In genomic region chr22:22818861-22819855, GRCh38 we compare ENCODE assay signal across 9 cellular contexts.
A peak's percentile ranks its signal among the peaks of the same experiment; 100 is the strongest.
DNase-seq lines count a peak whose midpoint lies in the region; ATAC-seq and TF ChIP-seq lines count a peak whose summit lies in the region.
"Had no signal": no experiment of that assay in that cellular context is flagged by ENCODE, and none has a peak within 500 bp of the region (broad histone marks: within the 10 kb centered on the region; RNA-seq: fewer than 3 reads in every experiment).

No MANE protein-coding gene starts in this region.

- H3K4me1 Mint-ChIP-seq in natural killer cell treated with Interleukin-12 subunit alpha and Interleukin-12 subunit beta and Interleukin-15 and Interleukin-18, amount 100 ng/mL, for 72 hours (ENCODE audit: low read depth in 2 of 2) = peaks cover 90 to 94% of the 10 kb centered on the region in 2 donors
- H3K4me1 Mint-ChIP-seq: nephron had no signal

- H3K27me3 Mint-ChIP-seq in natural killer cell treated with Interleukin-12 subunit alpha and Interleukin-12 subunit beta and Interleukin-15 and Interleukin-18, amount 100 ng/mL, for 72 hours = no peaks in the 10 kb centered on the region

- H3K9me2 ChIP-seq in SU-DHL-6 (replicated peaks; ENCODE audit: insufficient read depth, low read length) = no peaks in the 10 kb centered on the region

- ATAC-seq in GM18867 (IDR thresholded peaks at IDR 0.05; ENCODE audit: unreplicated experiment) = peak; percentile 76
- peak; percentile 77 for ATAC-seq in HG02678 (IDR thresholded peaks at IDR 0.05; ENCODE audit: unreplicated experiment)
- ATAC-seq in natural killer cell treated with Interleukin-12 subunit alpha and Interleukin-12 subunit beta and Interleukin-15 and Interleukin-18, amount 100 ng/mL, for 72 hours = peak; percentile 84 to 85
- ATAC-seq in HG03521 (IDR thresholded peaks at IDR 0.05; ENCODE audit: unreplicated experiment) = no peak

- H4K20me1 ChIP-seq in SU-DHL-6 (ENCODE audit: low read depth, low read length) = no peaks in the 10 kb centered on the region

- peak; percentile 70 for DNase-seq in natural killer cell treated with Interleukin-12 subunit alpha and Interleukin-12 subunit beta and Interleukin-15 and Interleukin-18, amount 100 ng/mL, for 72 hours (ENCODE audit: low spot score)
- DNase-seq in NCI-H2029 treated with DMSO at 0.1 percent for 48 hours (lab: John Stamatoyannopoulos, UW) = no peak
- DNase-seq in anterior cingulate cortex (lab: John Stamatoyannopoulos, UW) = no peak

- no peaks in the 10 kb centered on the region for H3F3A ChIP-seq in SU-DHL-6 (ENCODE audit: insufficient read depth)

- peak overlapping the region; percentile 65 for H3K4me3 Mint-ChIP-seq in natural killer cell treated with Interleukin-12 subunit alpha and Interleukin-12 subunit beta and Interleukin-15 and Interleukin-18, amount 100 ng/mL, for 72 hours
- H3K4me3 Mint-ChIP-seq: nephron had no signal

- no peak for TF ChIP-seq CTCF in SU-DHL-6 (IDR thresholded peaks at IDR 0.05; ENCODE audit: insufficient read depth, low read length, poor library complexity, severe bottlenecking)

- no peak overlapping the region for H3K4me3 ChIP-seq in SU-DHL-6 (ENCODE audit: insufficient read depth, low read length, poor library complexity, severe bottlenecking)

- H3K79me2 ChIP-seq in SU-DHL-6 (ENCODE audit: insufficient read depth, low read length) = no peaks in the 10 kb centered on the region

- peak overlapping the region; percentile 6; the same call in 1 of the 2 replicates for H3K9ac ChIP-seq in SU-DHL-6 (ENCODE audit: low read length)

- no peaks in the 10 kb centered on the region for H3K36me3 Mint-ChIP-seq in natural killer cell treated with Interleukin-12 subunit alpha and Interleukin-12 subunit beta and Interleukin-15 and Interleukin-18, amount 100 ng/mL, for 72 hours

- H3K27ac Mint-ChIP-seq in natural killer cell treated with Interleukin-12 subunit alpha and Interleukin-12 subunit beta and Interleukin-15 and Interleukin-18, amount 100 ng/mL, for 72 hours = peak overlapping the region; percentile 66 to 80
- H3K27ac Mint-ChIP-seq: nephron had no signal

- no peak overlapping the region for H3K27ac ChIP-seq in SU-DHL-6 (ENCODE audit: low read depth, low read length)
- H3K27ac ChIP-seq: HL-60 had no signal

- H2AFZ ChIP-seq in SU-DHL-6 (ENCODE audit: low read depth, low read length, severe bottlenecking) = no peak overlapping the region

- H3K9me3 Mint-ChIP-seq in natural killer cell treated with Interleukin-12 subunit alpha and Interleukin-12 subunit beta and Interleukin-15 and Interleukin-18, amount 100 ng/mL, for 72 hours = no peaks in the 10 kb centered on the region
- H3K9me3 Mint-ChIP-seq: nephron had no signal

- no peaks in the 10 kb centered on the region for H3K9me3 ChIP-seq in SU-DHL-6 (ENCODE audit: insufficient read depth, low read length)

- H3K36me3 ChIP-seq in SU-DHL-6 (ENCODE audit: low read length) = no peaks in the 10 kb centered on the region

- no peaks in the 10 kb centered on the region for H3K27me3 ChIP-seq in SU-DHL-6 (ENCODE audit: low read length)

- H3K4me2 ChIP-seq in SU-DHL-6 (ENCODE audit: low read depth, low read length, poor library complexity, severe bottlenecking) = peak overlapping the region; percentile 7
